In the genomic region with DNA sequence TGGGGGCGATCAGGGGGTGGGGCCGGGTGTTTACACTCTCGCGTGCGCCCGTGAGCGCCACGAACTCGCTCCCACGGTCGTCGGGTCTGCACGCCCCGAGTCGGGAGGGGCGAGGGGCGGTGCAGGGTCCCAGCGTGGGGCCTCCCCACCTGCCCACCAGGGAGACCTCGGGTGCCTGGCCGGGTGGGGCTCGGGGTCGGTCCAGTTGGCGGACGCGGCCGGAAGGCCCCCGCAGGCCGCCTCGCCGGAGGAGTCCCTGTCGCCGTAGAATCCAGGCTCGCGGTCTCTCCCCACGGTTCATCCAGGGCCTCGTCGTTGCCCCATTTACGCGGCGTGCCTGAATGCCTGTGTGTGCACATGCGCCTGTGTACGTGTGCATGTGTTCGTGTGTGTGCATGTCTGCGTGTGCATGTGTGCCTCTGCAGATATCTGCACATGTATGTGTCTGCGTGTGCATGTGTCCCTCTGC, we compare ENCODE assay signal across 8 cellular contexts. TPM values are rescaled to one million over a fixed set of nuclear protein-coding genes. Genes with fewer than 3 reads are reported as not detected.
A peak's percentile ranks its signal among the peaks of the same experiment; 100 is the strongest.
DNase-seq lines count a peak whose midpoint lies in the region; TF ChIP-seq lines count a peak whose summit lies in the region.

No MANE protein-coding gene starts in this region.

- peak overlapping the region in 53 of 59 donors; percentile 2 to 88 (median 76) for H3K27ac ChIP-seq in dorsolateral prefrontal cortex
- no peak overlapping the region for H3K27ac ChIP-seq in neural progenitor cell

- H3K79me2 ChIP-seq in neural progenitor cell (ENCODE audit: low read depth) = no peaks in the 10 kb centered on the region

- H3K27ac Mint-ChIP-seq in IgD-negative memory B cell (peak overlapping the region in 1 of 3 donors; percentile 29), neural progenitor cell (no peak overlapping the region)

- DNase-seq in DMS53 (lab: John Stamatoyannopoulos, UW) = peak; percentile 75
- no peak for DNase-seq in DMS53 treated with DMSO at 0.1 percent for 48 hours (lab: John Stamatoyannopoulos, UW; ENCODE audit: unreplicated experiment)
- peak in 1 of 10 donors; percentile 56 for DNase-seq in dorsolateral prefrontal cortex
- DNase-seq in neural progenitor cell (ENCODE audit: low spot score) = no peak
- no peak for DNase-seq in NK-92 (lab: John Stamatoyannopoulos, UW; ENCODE audit: unreplicated experiment)
- DNase-seq in NCI-H524 (lab: John Stamatoyannopoulos, UW) = no peak
- DNase-seq in retina = no peak

- H3K9me3 ChIP-seq in neural progenitor cell (ENCODE audit: low read depth) = no peaks in the 10 kb centered on the region

- H3K9me3 Mint-ChIP-seq in IgD-negative memory B cell (peaks cover 0 to 9% (median 5%) of the 10 kb centered on the region in 3 donors), neural progenitor cell (peaks cover 18% of the 10 kb centered on the region)

- H3K27me3 ChIP-seq in dorsolateral prefrontal cortex (no peaks in the 10 kb centered on the region), neural progenitor cell (peaks cover 58% of the 10 kb centered on the region)

- peak overlapping the region; percentile 96 for H2AFZ ChIP-seq in neural progenitor cell (replicated peaks)

- H3K4me3 Mint-ChIP-seq in IgD-negative memory B cell (peak overlapping the region; percentile 85 to 93 (median 90)), neural progenitor cell (peak overlapping the region; percentile 94)

- peaks cover 4% of the 10 kb centered on the region for H3K4me1 ChIP-seq in neural progenitor cell

- intact Hi-C loops in dorsolateral prefrontal cortex (cut with DNase I) = loop anchor here (1.0 to 2.0 kb wide), 2 partner anchors 17 to 30 kb away; a partner anchor contains a TSS

- H3K4me3 ChIP-seq in dorsolateral prefrontal cortex (peak overlapping the region; percentile 60 to 96 (median 87)), neural progenitor cell (peak overlapping the region; percentile 73)

- H3K27me3 Mint-ChIP-seq in IgD-negative memory B cell = peaks cover 4% of the 10 kb centered on the region
- peaks cover 30% of the 10 kb centered on the region for H3K27me3 Mint-ChIP-seq in neural progenitor cell (ENCODE audit: insufficient read depth, low read depth)

- H3K36me3 Mint-ChIP-seq in IgD-negative memory B cell (no peaks in the 10 kb centered on the region), neural progenitor cell (peaks cover 9% of the 10 kb centered on the region)

- peaks cover 8% of the 10 kb centered on the region for H4K20me1 ChIP-seq in neural progenitor cell (ENCODE audit: low read depth)

- H3K9ac ChIP-seq in neural progenitor cell = no peak overlapping the region

- TF ChIP-seq CTCF in dorsolateral prefrontal cortex (IDR thresholded peaks at IDR 0.05 in 54 of 56, conservative IDR thresholded peaks at IDR 0.05 in 2 of 56; ENCODE audit: low read depth in 1 of 56, partially characterized antibody in 56 of 56) = peak in 8 of 56 donors; percentile 1 to 16 (median 3)
- no peak for TF ChIP-seq CTCF in neural progenitor cell (IDR thresholded peaks at IDR 0.05)

- no peaks in the 10 kb centered on the region for H3K36me3 ChIP-seq in neural progenitor cell

- peaks cover 0 to 4% (median 4%) of the 10 kb centered on the region in 3 donors for H3K4me1 Mint-ChIP-seq in IgD-negative memory B cell
- peaks cover 9% of the 10 kb centered on the region for H3K4me1 Mint-ChIP-seq in neural progenitor cell

- H3K4me2 ChIP-seq in neural progenitor cell = peak overlapping the region; percentile 75

- H3F3A ChIP-seq in neural progenitor cell (ENCODE audit: low read depth) = peaks cover 6% of the 10 kb centered on the region

RNA-seq across cellular contexts. Expression of a gene that starts 0.5 kb away (rescaled TPM):
- 1.9 TPM for polyA plus RNA-seq in IgD-negative memory B cell
- 100 to 1,000 TPM in 68 of 120 experiments, 10 to 100 TPM in 52; 61.9 to 320 (median 103) TPM for total RNA-seq in dorsolateral prefrontal cortex
- total RNA-seq in neural progenitor cell (ENCODE audit: low replicate concordance) = 5.6 and 10.3 TPM in 2 replicates

RNA-seq across cellular contexts. Expression of a gene that starts 17.5 kb away (rescaled TPM):
- polyA plus RNA-seq in IgD-negative memory B cell = 16.7 TPM
- total RNA-seq in dorsolateral prefrontal cortex (10 to 100 TPM; 32.3 to 70.7 (median 49.0) TPM), neural progenitor cell (ENCODE audit: low replicate concordance) (19.2 and 29.8 TPM in 2 replicates)

RNA-seq across cellular contexts. Expression of a gene that starts 36.4 kb away (rescaled TPM):
- polyA plus RNA-seq in IgD-negative memory B cell = not detected
- total RNA-seq in dorsolateral prefrontal cortex = 100 to 1,000 TPM in 107 of 120 experiments, 10 to 100 TPM in 13; 62.5 to 210 (median 123) TPM
- 3.3 and 4.0 TPM in 2 replicates for total RNA-seq in neural progenitor cell (ENCODE audit: low replicate concordance)

RNA-seq across cellular contexts. Expression of a gene that starts 50.8 kb away (rescaled TPM):
- 32.1 TPM for polyA plus RNA-seq in IgD-negative memory B cell
- 100 to 1,000 TPM in 7 of 120 experiments, 10 to 100 TPM in 113; 61.0 to 110 (median 83.4) TPM for total RNA-seq in dorsolateral prefrontal cortex
- 110 and 145 TPM in 2 replicates for total RNA-seq in neural progenitor cell (ENCODE audit: low replicate concordance)

RNA-seq across cellular contexts. Expression of a gene that starts 52.9 kb away (rescaled TPM):
- 19.4 TPM for polyA plus RNA-seq in IgD-negative memory B cell
- total RNA-seq in dorsolateral prefrontal cortex (100 to 1,000 TPM in 110 of 120 experiments, 10 to 100 TPM in 10; 90.4 to 151 (median 117) TPM), neural progenitor cell (ENCODE audit: low replicate concordance) (76.4 and 85.0 TPM in 2 replicates)

Comparison
In these comparisons a context has a peak if more than half of its experiments do, and no peak if none do; other contexts are left out.
1. RNA of a gene that starts 36.4 kb away (total RNA-seq): 62.5 to 210 TPM in dorsolateral prefrontal cortex; 3.3 to 4.0 TPM in neural progenitor cell; every median in the first group is over 10 times any median in the second.